8 cellular contexts compared by ENCODE assay signal in genomic region chr11:94897330-94897768, GRCh38.
DNase-seq lines count a peak whose midpoint lies in the region; ATAC-seq, FAIRE-seq and TF ChIP-seq lines count a peak whose summit lies in the region.

No MANE protein-coding gene starts in this region.

- TF ChIP-seq CTCF in cardiac fibroblast (IDR thresholded peaks at IDR 0.05; ENCODE audit: low read depth, low read length) (peak; percentile 88), HepG2 (CRISPR knock-in tag; IDR thresholded peaks at IDR 0.05) (peak; percentile 75)

- no peak overlapping the region for H3K27ac Mint-ChIP-seq in stimulated activated naive B cell treated with anti-CD40 and anti-IgM and Interleukin-4, amounts not matched to agents 10 μg/mL and 1 μg/mL and 100 μg/mL, for 72 hours

- H3K4me3 ChIP-seq in cardiac fibroblast (replicated peaks in 1 of 2; ENCODE audit: low read depth in 2 of 2, low read length in 2 of 2): no peak overlapping the region
- no peak overlapping the region for H3K4me3 ChIP-seq in HepG2 (replicated peaks in 1 of 3; ENCODE audit: insufficient read depth in 1 of 3, low read depth in 2 of 3, low read length in 3 of 3)

- no peaks in the 10 kb centered on the region for H3K36me3 ChIP-seq in HepG2 (replicated peaks in 1 of 2; ENCODE audit: control insufficient read depth in 1 of 2, insufficient read depth in 2 of 2, low read length in 2 of 2)

- intact Hi-C loops in HepG2 (cut with micrococcal nuclease; ENCODE audit: unreplicated experiment): loop anchor here (1.0 kb wide), 1 partner anchor 111 kb away; no protein-coding TSS in a partner anchor

- BruUV-seq in HepG2 (replicated peaks; lab: Mats Ljungman, UMichigan): no TSS peak

- no peaks in the 10 kb centered on the region for H3K27me3 Mint-ChIP-seq in stimulated activated naive B cell treated with anti-CD40 and anti-IgM and Interleukin-4, amounts not matched to agents 10 μg/mL and 1 μg/mL and 100 μg/mL, for 72 hours

- TF ChIP-seq EP300 in HepG2 (IDR thresholded peaks at IDR 0.05; ENCODE audit: low read depth in 2 of 2, low read length in 2 of 2) (no peak), HepG2 (CRISPR knock-in tag; IDR thresholded peaks at IDR 0.05; ENCODE audit: borderline replicate concordance) (no peak)

- FAIRE-seq in GM19239 (lab: Jason Lieb, UNC) (peak; percentile 85), HepG2 (lab: Jason Lieb, UNC) (peak; percentile 58)

- TF ChIP-seq RAD21 in HepG2 (CRISPR knock-in tag; IDR thresholded peaks at IDR 0.05): peak; percentile 36; the same call in 1 of the 2 replicates

- H3K9me3 ChIP-seq in HepG2 (ENCODE audit: low read length): no peaks in the 10 kb centered on the region

- ATAC-seq in HepG2: peak; percentile 58
- peak in 1 of 2 donors; percentile 41 for ATAC-seq in stimulated activated naive B cell treated with anti-CD40 and anti-IgM and Interleukin-4, amounts not matched to agents 10 μg/mL and 1 μg/mL and 100 μg/mL, for 72 hours (replicated peaks)
- no peak for ATAC-seq in GM19452 (IDR thresholded peaks at IDR 0.05; ENCODE audit: unreplicated experiment)

- TF ChIP-seq POLR2A in HepG2 (IDR thresholded peaks at IDR 0.05; ENCODE audit: insufficient read depth in 1 of 2, low read depth in 2 of 2, low read length in 2 of 2): no peak

- H3K4me1 ChIP-seq in HepG2 (ENCODE audit: insufficient read depth, low read length): no peaks in the 10 kb centered on the region

- no peaks in the 10 kb centered on the region for H3K79me2 ChIP-seq in HepG2 (ENCODE audit: insufficient read depth, low read length)

- H3K4me3 Mint-ChIP-seq in stimulated activated naive B cell treated with anti-CD40 and anti-IgM and Interleukin-4, amounts not matched to agents 10 μg/mL and 1 μg/mL and 100 μg/mL, for 72 hours: no peak overlapping the region

- POLR2A ChIA-PET in HepG2 (lab: Yijun Ruan, JAX): no interaction called here

- no peak overlapping the region for H3K4me2 ChIP-seq in HepG2 (ENCODE audit: low read depth, low read length)

- no peaks in the 10 kb centered on the region for H3K36me3 Mint-ChIP-seq in stimulated activated naive B cell treated with anti-CD40 and anti-IgM and Interleukin-4, amounts not matched to agents 10 μg/mL and 1 μg/mL and 100 μg/mL, for 72 hours

- no peaks in the 10 kb centered on the region for H4K20me1 ChIP-seq in HepG2 (ENCODE audit: insufficient read depth, low read length)

- in situ Hi-C loops in HepG2 (cut with HindIII; ENCODE audit: extremely low pct_ligation_motif_present, low pct_unique_long_range_greater_than_20kb): loop anchor here (5.0 kb wide), 2 partner anchors 110 to 275 kb away; no protein-coding TSS in a partner anchor

- H3K27me3 ChIP-seq in HepG2 (ENCODE audit: control insufficient read depth in 1 of 2, insufficient read depth in 2 of 2, low read length in 2 of 2): no peaks in the 10 kb centered on the region

- peaks cover 11 to 13% of the 10 kb centered on the region in 2 donors for H3K9me3 Mint-ChIP-seq in stimulated activated naive B cell treated with anti-CD40 and anti-IgM and Interleukin-4, amounts not matched to agents 10 μg/mL and 1 μg/mL and 100 μg/mL, for 72 hours

- no peak overlapping the region for H3K27ac ChIP-seq in HepG2 (ENCODE audit: extremely low read length, insufficient read depth, low read length)

- no peak overlapping the region for H2AFZ ChIP-seq in HepG2 (ENCODE audit: low read length)

- no peaks in the 10 kb centered on the region for H3K4me1 Mint-ChIP-seq in stimulated activated naive B cell treated with anti-CD40 and anti-IgM and Interleukin-4, amounts not matched to agents 10 μg/mL and 1 μg/mL and 100 μg/mL, for 72 hours

- CTCF ChIA-PET in HepG2 (lab: Yijun Ruan, JAX; ENCODE audit: low intra/inter-chr PET ratio, low total read pairs): interaction anchor here (0.8 to 2.9 kb wide), 3 partner anchors 111 to 274 kb away, joined by 3 to 19 read pairs (median 6); no protein-coding TSS in a partner anchor

- DNase-seq in COLO829 (ENCODE audit: low spot score): peak; percentile 41
- peak; percentile 15 for DNase-seq in GM19239 (ENCODE audit: insufficient read length, low spot score)
- peak; percentile 59 to 71 for DNase-seq in Kasumi-1 (lab: John Stamatoyannopoulos, UW)
- peak; percentile 86 for DNase-seq in SK-N-DZ (ENCODE audit: low spot score)
- DNase-seq in cardiac fibroblast (ENCODE audit: low read depth in 2 of 2): peak; percentile 70 to 72
- DNase-seq in HepG2 (ENCODE audit: low spot score): peak; percentile 11
- DNase-seq in stimulated activated naive B cell treated with anti-CD40 and anti-IgM and Interleukin-4, amounts not matched to agents 10 μg/mL and 1 μg/mL and 100 μg/mL, for 72 hours: peak; percentile 11

- 0% methylated on average over 1 of the region's 1 CpG for WGBS in HepG2 (ENCODE audit: low lambda C conversion rate)

- no peak overlapping the region for H3K9ac ChIP-seq in HepG2 (ENCODE audit: insufficient read depth, low read depth, low read length)

TF ChIP-seq in HepG2, 621 proteins besides CTCF, POLR2A, EP300 and RAD21:
- TF ChIP-seq E2F5 (CRISPR knock-in tag; conservative IDR thresholded peaks at IDR 0.05) (no peak), SMC3 (IDR thresholded peaks at IDR 0.05; ENCODE audit: low read length) (peak; percentile 72), IKZF5 (CRISPR knock-in tag; IDR thresholded peaks at IDR 0.05) (no peak), STAG1 (CRISPR knock-in tag; IDR thresholded peaks at IDR 0.05) (peak; percentile 70), ZSCAN21 (CRISPR knock-in tag; IDR thresholded peaks at IDR 0.05; ENCODE audit: borderline replicate concordance) (no peak), KAT8 (CRISPR knock-in tag; IDR thresholded peaks at IDR 0.05) (no peak), SAFB2 (CRISPR knock-in tag; IDR thresholded peaks at IDR 0.05; ENCODE audit: borderline replicate concordance, low read depth) (no peak)
- TF ChIP-seq, protein P1, sequence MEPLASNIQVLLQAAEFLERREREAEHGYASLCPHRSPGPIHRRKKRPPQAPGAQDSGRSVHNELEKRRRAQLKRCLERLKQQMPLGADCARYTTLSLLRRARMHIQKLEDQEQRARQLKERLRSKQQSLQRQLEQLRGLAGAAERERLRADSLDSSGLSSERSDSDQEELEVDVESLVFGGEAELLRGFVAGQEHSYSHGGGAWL (CRISPR knock-in tag; IDR thresholded peaks at IDR 0.05): no peak

Comparison
In these comparisons a context has a peak if more than half of its experiments do, and no peak if none do; other contexts are left out.
1. DNase-seq: peak in every context shown above with its lines; median percentile 86 in SK-N-DZ; 71 in cardiac fibroblast; 65 in Kasumi-1; 41 in COLO829; 15 in GM19239; 11 in HepG2; 11 in stimulated activated naive B cell treated with anti-CD40 and anti-IgM and Interleukin-4, amounts not matched to agents 10 μg/mL and 1 μg/mL and 100 μg/mL, for 72 hours.